In the genomic region with DNA sequence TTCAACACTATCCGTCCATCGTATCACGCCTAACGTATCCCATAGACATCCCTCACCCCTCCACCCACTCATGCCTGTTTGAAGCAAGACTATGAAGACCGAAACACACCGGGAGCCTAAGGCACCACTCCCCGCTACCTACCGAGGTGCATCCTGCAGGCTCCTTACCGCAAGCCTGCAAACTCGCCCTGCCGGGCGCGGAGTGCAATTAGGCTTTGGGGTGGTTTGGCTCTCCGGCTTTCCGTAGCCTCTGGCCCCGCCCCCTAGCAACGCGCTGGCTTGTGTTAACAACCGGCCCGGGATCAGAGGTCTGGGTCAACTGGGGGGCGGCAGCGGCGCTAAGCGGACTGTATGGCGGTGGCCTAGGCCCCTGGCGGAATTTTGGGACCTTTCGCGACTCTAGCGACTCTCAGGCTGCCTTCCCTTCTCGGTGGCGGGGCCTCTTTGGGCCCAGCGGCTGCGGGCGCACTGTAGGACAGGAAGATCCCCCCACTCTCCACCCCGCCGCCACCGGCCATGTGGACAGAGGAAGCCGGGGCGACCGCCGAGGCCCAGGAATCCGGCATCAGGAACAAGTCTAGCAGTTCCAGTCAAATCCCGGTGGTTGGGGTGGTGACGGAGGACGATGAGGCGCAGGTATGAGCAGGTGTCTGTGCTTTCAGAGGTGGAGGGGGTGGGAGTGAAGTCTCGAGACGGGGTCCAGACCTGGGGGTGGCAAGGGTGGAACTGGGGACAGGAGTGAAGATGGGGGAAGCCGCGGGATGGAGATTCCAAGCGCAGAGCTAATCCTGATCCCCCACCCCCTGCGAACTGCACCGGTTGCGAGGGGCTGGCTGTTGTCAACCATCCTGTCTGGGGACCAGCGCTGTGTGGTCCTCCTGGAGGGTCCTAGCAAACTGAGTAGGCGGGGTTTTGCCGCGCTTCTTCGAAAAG, we compare ENCODE assay signal across 8 cellular contexts. TPM values are rescaled to one million over a fixed set of nuclear protein-coding genes. Genes with fewer than 3 reads are reported as not detected.
DNase-seq lines count a peak whose midpoint lies in the region; ATAC-seq and TF ChIP-seq lines count a peak whose summit lies in the region.

A gene with protein sequence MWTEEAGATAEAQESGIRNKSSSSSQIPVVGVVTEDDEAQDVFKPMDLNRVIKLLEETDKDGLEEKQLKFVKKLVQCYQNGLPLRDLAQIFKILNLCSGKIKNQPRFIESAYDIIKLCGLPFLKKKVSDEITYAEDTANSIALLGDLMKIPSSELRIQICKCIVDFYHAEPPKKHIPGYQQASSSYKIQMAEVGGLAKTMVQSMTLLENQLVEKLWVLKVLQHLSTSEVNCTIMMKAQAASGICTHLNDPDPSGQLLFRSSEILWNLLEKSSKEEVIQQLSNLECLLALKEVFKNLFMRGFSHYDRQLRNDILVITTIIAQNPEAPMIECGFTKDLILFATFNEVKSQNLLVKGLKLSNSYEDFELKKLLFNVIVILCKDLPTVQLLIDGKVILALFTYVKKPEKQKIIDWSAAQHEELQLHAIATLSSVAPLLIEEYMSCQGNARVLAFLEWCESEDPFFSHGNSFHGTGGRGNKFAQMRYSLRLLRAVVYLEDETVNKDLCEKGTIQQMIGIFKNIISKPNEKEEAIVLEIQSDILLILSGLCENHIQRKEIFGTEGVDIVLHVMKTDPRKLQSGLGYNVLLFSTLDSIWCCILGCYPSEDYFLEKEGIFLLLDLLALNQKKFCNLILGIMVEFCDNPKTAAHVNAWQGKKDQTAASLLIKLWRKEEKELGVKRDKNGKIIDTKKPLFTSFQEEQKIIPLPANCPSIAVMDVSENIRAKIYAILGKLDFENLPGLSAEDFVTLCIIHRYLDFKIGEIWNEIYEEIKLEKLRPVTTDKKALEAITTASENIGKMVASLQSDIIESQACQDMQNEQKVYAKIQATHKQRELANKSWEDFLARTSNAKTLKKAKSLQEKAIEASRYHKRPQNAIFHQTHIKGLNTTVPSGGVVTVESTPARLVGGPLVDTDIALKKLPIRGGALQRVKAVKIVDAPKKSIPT (plus strand): TSS at position 266 of the 933 bp plus-strand sequence. CDS start 251 bp downstream, at position 517.

- DNase-seq in GM03348 (ENCODE audit: low spot score), result peak; percentile 93
- peak; percentile 52 for DNase-seq in GOT3 (lab: John Stamatoyannopoulos, UW)
- DNase-seq in LNCaP clone FGC (ENCODE audit: low read depth), result no peak
- peak; percentile 85 for DNase-seq in SJCRH30
- peak; percentile 61 to 80 (median 73) for DNase-seq in activated naive CD4-positive, alpha-beta T cell (lab: John Stamatoyannopoulos, UW)
- peak; percentile 84 for DNase-seq in stromal cell of bone marrow (ENCODE audit: low read depth)

- TF ChIP-seq EP300 in gastroesophageal sphincter (IDR thresholded peaks at IDR 0.05), result no peak

- H3K4me1 ChIP-seq in SJCRH30 (no peaks in the 10 kb centered on the region), gastroesophageal sphincter (peaks cover 0 to 22% (median 5%) of the 10 kb centered on the region in 3 donors), neutrophil (ENCODE audit: control insufficient read depth in 1 of 2, insufficient read depth in 1 of 2, low read depth in 1 of 2, low read length in 1 of 2) (peaks cover 3 to 14% of the 10 kb centered on the region in 2 experiments)

- WGBS in gastroesophageal sphincter (ENCODE audit: low coverage in 1 of 2), 2 donors, result 0% methylated on average over 12 to 27 of the region's 59 CpGs

- no peaks in the 10 kb centered on the region; the same call in 1 of the 2 replicates for H3K27me3 ChIP-seq in SJCRH30
- no peaks in the 10 kb centered on the region for H3K27me3 ChIP-seq in gastroesophageal sphincter
- peaks cover 97% of the 10 kb centered on the region for H3K27me3 ChIP-seq in neutrophil

- no peak within 1 kb of the TSS for H3K27ac ChIP-seq in SJCRH30
- H3K27ac ChIP-seq in gastroesophageal sphincter, result peak within 1 kb of the TSS in 3 of 4 donors; percentile 56 to 71 (median 61)
- H3K27ac ChIP-seq in neutrophil, result no peak within 1 kb of the TSS

- TF ChIP-seq POLR2A in gastroesophageal sphincter (IDR thresholded peaks at IDR 0.05), result peak in 1 of 2 donors; percentile 33

- H3K9me3 ChIP-seq in SJCRH30 (replicated peaks), result no peaks in the 10 kb centered on the region
- H3K9me3 ChIP-seq in gastroesophageal sphincter, result no peaks in the 10 kb centered on the region
- no peaks in the 10 kb centered on the region for H3K9me3 ChIP-seq in neutrophil

- H3K4me3 ChIP-seq in LNCaP clone FGC (ENCODE audit: low read depth, low read length) (peak within 1 kb of the TSS; percentile 69), SJCRH30 (peak within 1 kb of the TSS; percentile 70), gastroesophageal sphincter (peak within 1 kb of the TSS; percentile 68 to 73), neutrophil (ENCODE audit: low read depth in 1 of 2, low read length in 1 of 2) (peak within 1 kb of the TSS; percentile 60 to 68)

- ATAC-seq in gastroesophageal sphincter, result peak; percentile 92

- H3K36me3 ChIP-seq in SJCRH30, result no peaks in the 10 kb centered on the region
- H3K36me3 ChIP-seq in gastroesophageal sphincter, result no peaks in the 10 kb centered on the region
- no peaks in the 10 kb centered on the region for H3K36me3 ChIP-seq in neutrophil

- TF ChIP-seq CTCF in LNCaP clone FGC (IDR thresholded peaks at IDR 0.05; ENCODE audit: control insufficient read depth, extremely low read depth, insufficient read depth), result no peak
- peak in 3 of 4 experiments; percentile 45 to 63 (median 57) for TF ChIP-seq CTCF in gastroesophageal sphincter (IDR thresholded peaks at IDR 0.05)
- no peak for TF ChIP-seq CTCF in neutrophil (IDR thresholded peaks at IDR 0.05)

RNA-seq across cellular contexts. Expression of the gene that starts here (rescaled TPM):
- total RNA-seq in SJCRH30 (2014; rRNA removed; shearing (Covaris generic)), result 0.76 and 1.8 TPM in 2 replicates
- 10 to 100 TPM in 1 of 4 donors, 1 to 10 TPM in 3; 6.1 to 11.5 (median 7.2) TPM for total RNA-seq in gastroesophageal sphincter

Comparison
In these comparisons a context has a peak if more than half of its experiments do, and no peak if none do; other contexts are left out.
1. CTCF ChIP-seq: peak in gastroesophageal sphincter (3 of 4); none in LNCaP clone FGC (single experiment) and neutrophil (single experiment).
2. H3K27ac ChIP-seq: peak in gastroesophageal sphincter (3 of 4); none in SJCRH30 (single experiment) and neutrophil (single experiment).
3. Peak in every context shown above with its lines, with median percentiles within 50 percentile points of each other: H3K4me3 ChIP-seq.